ENCODE assay signal across 2 cellular contexts in the genomic region with DNA sequence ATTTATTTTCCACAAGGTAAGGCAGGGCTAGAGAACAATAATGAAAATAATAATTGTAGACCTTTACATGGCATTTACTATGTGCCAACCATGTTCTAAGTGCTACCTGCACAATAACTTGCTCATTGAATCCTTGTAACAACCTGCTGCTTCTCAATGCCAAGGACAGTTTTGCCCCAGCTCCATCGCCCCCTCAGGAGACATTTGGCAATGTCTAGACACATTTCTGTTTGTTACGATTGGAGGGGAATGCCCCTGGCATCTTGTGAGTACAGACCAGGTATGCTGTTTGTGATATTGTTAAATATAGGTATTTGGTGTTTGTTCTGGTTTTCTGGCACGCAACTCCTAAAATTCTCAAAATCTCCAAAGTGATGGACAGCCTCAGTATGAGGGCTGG.
TF ChIP-seq lines count a peak whose summit lies in the region.

No MANE protein-coding gene starts in this region.

TF ChIP-seq in HCT116, 20 proteins besides CTCF, POLR2A, EP300 and RAD21:
- TF ChIP-seq ZNF274 (IDR thresholded peaks at IDR 0.05; ENCODE audit: low read depth, low read length) (no peak), EZH2 (IDR thresholded peaks at IDR 0.05) (no peak), TCF7L2 (IDR thresholded peaks at IDR 0.05; ENCODE audit: borderline replicate concordance, extremely low read depth, insufficient read depth, insufficient read length) (no peak), EGR1 (IDR thresholded peaks at IDR 0.05; ENCODE audit: low read depth) (no peak), SP1 (IDR thresholded peaks at IDR 0.05; ENCODE audit: low read depth) (no peak)

TF ChIP-seq in GM12878, 131 proteins besides CTCF, POLR2A, EP300 and RAD21:
- TF ChIP-seq SP1 (IDR thresholded peaks at IDR 0.05; ENCODE audit: low read depth, low read length): no peak
- no peak for TF ChIP-seq KAT2A (conservative IDR thresholded peaks at IDR 0.05; ENCODE audit: control insufficient read depth, low read depth, low read length)
- no peak for TF ChIP-seq ZSCAN29 (IDR thresholded peaks at IDR 0.05)
- no peak for TF ChIP-seq RB1 (IDR thresholded peaks at IDR 0.05; ENCODE audit: borderline replicate concordance)
- TF ChIP-seq, protein P1, sequence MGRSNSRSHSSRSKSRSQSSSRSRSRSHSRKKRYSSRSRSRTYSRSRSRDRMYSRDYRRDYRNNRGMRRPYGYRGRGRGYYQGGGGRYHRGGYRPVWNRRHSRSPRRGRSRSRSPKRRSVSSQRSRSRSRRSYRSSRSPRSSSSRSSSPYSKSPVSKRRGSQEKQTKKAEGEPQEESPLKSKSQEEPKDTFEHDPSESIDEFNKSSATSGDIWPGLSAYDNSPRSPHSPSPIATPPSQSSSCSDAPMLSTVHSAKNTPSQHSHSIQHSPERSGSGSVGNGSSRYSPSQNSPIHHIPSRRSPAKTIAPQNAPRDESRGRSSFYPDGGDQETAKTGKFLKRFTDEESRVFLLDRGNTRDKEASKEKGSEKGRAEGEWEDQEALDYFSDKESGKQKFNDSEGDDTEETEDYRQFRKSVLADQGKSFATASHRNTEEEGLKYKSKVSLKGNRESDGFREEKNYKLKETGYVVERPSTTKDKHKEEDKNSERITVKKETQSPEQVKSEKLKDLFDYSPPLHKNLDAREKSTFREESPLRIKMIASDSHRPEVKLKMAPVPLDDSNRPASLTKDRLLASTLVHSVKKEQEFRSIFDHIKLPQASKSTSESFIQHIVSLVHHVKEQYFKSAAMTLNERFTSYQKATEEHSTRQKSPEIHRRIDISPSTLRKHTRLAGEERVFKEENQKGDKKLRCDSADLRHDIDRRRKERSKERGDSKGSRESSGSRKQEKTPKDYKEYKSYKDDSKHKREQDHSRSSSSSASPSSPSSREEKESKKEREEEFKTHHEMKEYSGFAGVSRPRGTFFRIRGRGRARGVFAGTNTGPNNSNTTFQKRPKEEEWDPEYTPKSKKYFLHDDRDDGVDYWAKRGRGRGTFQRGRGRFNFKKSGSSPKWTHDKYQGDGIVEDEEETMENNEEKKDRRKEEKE (IDR thresholded peaks at IDR 0.05): no peak
- TF ChIP-seq JUND (IDR thresholded peaks at IDR 0.05; ENCODE audit: low read depth, low read length): no peak
- no peak for TF ChIP-seq PKNOX1 (IDR thresholded peaks at IDR 0.05)
- TF ChIP-seq NFYA (IDR thresholded peaks at IDR 0.05; ENCODE audit: borderline replicate concordance, low read depth, low read length): no peak
- no peak for TF ChIP-seq STAT1 (conservative IDR thresholded peaks at IDR 0.05)
- no peak for TF ChIP-seq CBFB (IDR thresholded peaks at IDR 0.05; ENCODE audit: low read depth)
- no peak for TF ChIP-seq KLF5 (IDR thresholded peaks at IDR 0.05; ENCODE audit: partially characterized antibody)
